Comparison of ENCODE assay signal across 8 cellular contexts in genomic region chr12:106358410-106359241, GRCh38. TPM values are rescaled to one million over a fixed set of nuclear protein-coding genes. Genes with fewer than 3 reads are reported as not detected.
DNase-seq lines count a peak whose midpoint lies in the region; ATAC-seq and TF ChIP-seq lines count a peak whose summit lies in the region.

No MANE protein-coding gene starts in this region.

- no peak for DNase-seq in Calu3
- no peak for DNase-seq in activated naive CD8-positive, alpha-beta T cell treated with anti-CD3 and anti-CD28 coated beads for 36 hours
- DNase-seq in hepatic stellate cell (ENCODE audit: low spot score): peak; percentile 76
- no peak for DNase-seq in islet precursor cell
- DNase-seq in pons (ENCODE audit: low spot score): no peak

- H3K9me3 ChIP-seq in KOPT-K1 (ENCODE audit: insufficient read depth, low read length, poor library complexity, severe bottlenecking): no peaks in the 10 kb centered on the region
- H3K9me3 ChIP-seq in skeletal muscle satellite cell (replicated peaks; ENCODE audit: low read length): no peaks in the 10 kb centered on the region

- peak overlapping the region; percentile 84 for H3K4me3 Mint-ChIP-seq in Calu3 (ENCODE audit: low read depth, unreplicated experiment)
- H3K4me3 Mint-ChIP-seq in activated naive CD8-positive, alpha-beta T cell treated with anti-CD3 and anti-CD28 coated beads for 36 hours: peak overlapping the region; percentile 87

- CTCF ChIA-PET in Calu3 (lab: Charles Lee): interaction anchor here (0.5 to 2.3 kb wide), 10 partner anchors 13 to 973 kb away, joined by 3 to 17 read pairs (median 9); no protein-coding TSS in a partner anchor

- peak overlapping the region; percentile 77 for H3K27ac ChIP-seq in KOPT-K1 (ENCODE audit: low read depth, low read length, poor library complexity, severe bottlenecking)

- no peak for TF ChIP-seq CTCF in Calu3 (IDR thresholded peaks at IDR 0.05; ENCODE audit: unreplicated experiment)

- H3K27me3 ChIP-seq in skeletal muscle satellite cell (ENCODE audit: control insufficient read depth, insufficient read depth, low read length): no peaks in the 10 kb centered on the region

- H3K4me2 ChIP-seq in skeletal muscle satellite cell (ENCODE audit: low read length): peak overlapping the region; percentile 92

- peak overlapping the region; percentile 88 for H3K9ac ChIP-seq in skeletal muscle satellite cell (ENCODE audit: low read depth, low read length)

- peak; percentile 17 for ATAC-seq in GM21619 (IDR thresholded peaks at IDR 0.05; ENCODE audit: unreplicated experiment)

- no peaks in the 10 kb centered on the region for H3K27me3 Mint-ChIP-seq in Calu3 (ENCODE audit: unreplicated experiment)
- H3K27me3 Mint-ChIP-seq in activated naive CD8-positive, alpha-beta T cell treated with anti-CD3 and anti-CD28 coated beads for 36 hours: no peaks in the 10 kb centered on the region

- H3K4me1 Mint-ChIP-seq in Calu3 (ENCODE audit: low read depth, unreplicated experiment): peaks cover 17% of the 10 kb centered on the region
- peaks cover 9% of the 10 kb centered on the region for H3K4me1 Mint-ChIP-seq in activated naive CD8-positive, alpha-beta T cell treated with anti-CD3 and anti-CD28 coated beads for 36 hours

- no TSS peak for BruUV-seq in Calu3 (replicated peaks; lab: Mats Ljungman, UMichigan)

- H3K4me3 ChIP-seq in skeletal muscle satellite cell (ENCODE audit: low read length): peak overlapping the region; percentile 91

- intact Hi-C loops in Calu3 (cut with micrococcal nuclease; ENCODE audit: unreplicated experiment): loop anchor here (5.0 kb wide), 1 partner anchor 111 kb away; the partner anchor contains the start of gene CKAP4

- no peaks in the 10 kb centered on the region for H3K9me3 Mint-ChIP-seq in Calu3 (ENCODE audit: low read depth, unreplicated experiment)
- no peaks in the 10 kb centered on the region for H3K9me3 Mint-ChIP-seq in activated naive CD8-positive, alpha-beta T cell treated with anti-CD3 and anti-CD28 coated beads for 36 hours

- peaks cover 17% of the 10 kb centered on the region for H3K36me3 Mint-ChIP-seq in Calu3 (ENCODE audit: insufficient read depth, unreplicated experiment)
- peaks cover 6% of the 10 kb centered on the region for H3K36me3 Mint-ChIP-seq in activated naive CD8-positive, alpha-beta T cell treated with anti-CD3 and anti-CD28 coated beads for 36 hours

- peak overlapping the region; percentile 97 for H3K27ac Mint-ChIP-seq in Calu3 (ENCODE audit: unreplicated experiment)
- peak overlapping the region; percentile 93 for H3K27ac Mint-ChIP-seq in activated naive CD8-positive, alpha-beta T cell treated with anti-CD3 and anti-CD28 coated beads for 36 hours

- H3K36me3 ChIP-seq in KOPT-K1 (ENCODE audit: insufficient read depth, low read length) (no peaks in the 10 kb centered on the region), skeletal muscle satellite cell (ENCODE audit: insufficient read depth, low read length) (no peaks in the 10 kb centered on the region)

- peaks cover 11% of the 10 kb centered on the region for H3K4me1 ChIP-seq in skeletal muscle satellite cell (ENCODE audit: control insufficient read depth, insufficient read depth, low read length)

RNA-seq across cellular contexts. Expression of gene POLR3B, which starts 1.1 kb away (rescaled TPM):
- 13.6 and 13.9 TPM in 2 replicates for total RNA-seq in Calu3 (2022)
- 10 to 100 TPM; 13.7 to 14.2 TPM for total RNA-seq in activated naive CD8-positive, alpha-beta T cell treated with anti-CD3 and anti-CD28 coated beads for 36 hours
- total RNA-seq in skeletal muscle satellite cell (2012; rRNA removed): 10.6 and 11.1 TPM in 2 replicates

RNA-seq across cellular contexts. Expression of gene TCP11L2, which starts 56.1 kb away (rescaled TPM):
- total RNA-seq in Calu3 (2022): 30.7 and 37.7 TPM in 2 replicates
- 1 to 10 TPM; 7.3 to 7.7 TPM for total RNA-seq in activated naive CD8-positive, alpha-beta T cell treated with anti-CD3 and anti-CD28 coated beads for 36 hours
- 10.3 and 10.9 TPM in 2 replicates for total RNA-seq in skeletal muscle satellite cell (2012; rRNA removed)
